Comparison of ENCODE assay signal across 8 cellular contexts in the genomic region with DNA sequence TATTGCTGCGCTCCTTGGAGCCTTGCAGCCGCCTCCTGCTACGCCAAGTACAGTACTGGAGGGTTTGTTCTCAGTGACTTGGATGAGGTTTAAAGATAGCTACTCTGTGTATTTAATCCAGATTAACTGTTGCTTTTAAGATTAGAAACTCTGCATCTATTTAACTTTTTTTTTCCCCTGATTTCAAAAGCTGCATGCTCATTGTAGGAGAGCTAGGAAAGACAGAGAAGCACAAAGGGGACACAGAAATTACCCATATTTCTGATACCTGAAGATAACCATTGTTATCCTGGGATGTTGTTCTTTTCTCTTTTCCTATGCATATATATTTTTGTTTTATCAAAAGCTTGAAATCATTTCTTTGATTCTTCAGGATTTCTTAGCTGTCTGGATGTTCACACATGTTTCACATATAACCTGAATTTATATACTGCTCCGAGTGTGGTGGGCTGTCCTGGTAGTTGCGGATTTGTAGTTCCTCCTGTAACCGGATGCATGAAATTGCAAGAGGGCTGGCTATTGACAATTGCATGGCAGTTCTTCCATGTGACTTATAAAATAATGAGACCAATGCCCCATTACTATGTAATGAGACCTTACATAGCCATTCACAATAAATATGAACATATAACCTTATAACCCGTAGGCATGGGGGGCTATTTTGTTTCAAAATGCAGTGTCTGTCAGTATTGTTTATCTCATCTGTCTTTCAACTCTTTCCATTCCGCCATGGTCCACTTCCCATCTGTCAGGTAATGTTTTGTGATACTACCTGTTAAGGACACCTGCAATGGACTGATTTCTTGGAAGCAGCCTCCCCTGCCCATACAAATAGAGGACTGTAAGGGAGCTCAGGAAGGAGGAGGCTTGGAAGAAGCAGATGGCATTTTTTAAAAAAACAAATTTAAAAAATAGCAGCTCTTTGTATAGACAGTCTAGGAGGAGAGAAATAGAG. TPM values are rescaled to one million over a fixed set of nuclear protein-coding genes. Genes with fewer than 3 reads are reported as not detected.
DNase-seq lines count a peak whose midpoint lies in the region; ATAC-seq and TF ChIP-seq lines count a peak whose summit lies in the region.

No MANE protein-coding gene starts in this region.

- no peaks in the 10 kb centered on the region for H3K27me3 ChIP-seq in Panc1 (ENCODE audit: control insufficient read depth, insufficient read depth, low read length)

- H3K4me3 ChIP-seq in Panc1 (ENCODE audit: low read depth in 2 of 2, low read length in 2 of 2) (peak overlapping the region; percentile 65 to 82), epithelial cell of esophagus (ENCODE audit: low read length) (peak overlapping the region; percentile 76)

- no peak for TF ChIP-seq CTCF in Panc1 (IDR thresholded peaks at IDR 0.05)
- TF ChIP-seq CTCF in epithelial cell of esophagus (IDR thresholded peaks at IDR 0.05; ENCODE audit: insufficient read depth, low read depth, low read length, missing control alignments), result no peak
- no peak for TF ChIP-seq CTCF in nephron (IDR thresholded peaks at IDR 0.05; ENCODE audit: unreplicated experiment in 3 of 3)
- no peak for TF ChIP-seq CTCF in GM10248 (IDR thresholded peaks at IDR 0.05; ENCODE audit: control extremely low read depth, extremely low read depth, low read depth, missing control alignments)

- in situ Hi-C loops in Panc1 (cut with HindIII; ENCODE audit: low pct_unique_long_range_greater_than_20kb, low sequenced_read_pairs), result no loop called here

- TSS peak; percentile 65 for BruUV-seq in Panc1 (replicated peaks; lab: Mats Ljungman, UMichigan)

- no peaks in the 10 kb centered on the region for H3K36me3 Mint-ChIP-seq in activated CD4-positive, alpha-beta T cell treated with anti-CD3 and anti-CD28 coated beads for 36 hours (ENCODE audit: low read depth)
- no peaks in the 10 kb centered on the region for H3K36me3 Mint-ChIP-seq in nephron (ENCODE audit: low read depth)

- peaks cover 17% of the 10 kb centered on the region for H3K4me1 Mint-ChIP-seq in activated CD4-positive, alpha-beta T cell treated with anti-CD3 and anti-CD28 coated beads for 36 hours
- peaks cover 21% of the 10 kb centered on the region for H3K4me1 Mint-ChIP-seq in nephron

- H3K27ac ChIP-seq in Panc1 (ENCODE audit: low read length), result peak overlapping the region; percentile 80

- no peak for DNase-seq in activated CD4-positive, alpha-beta T cell treated with anti-CD3 and anti-CD28 coated beads for 36 hours
- no peak for DNase-seq in activated CD4-positive, alpha-beta T cell treated with anti-CD3 and anti-CD28 coated beads, Interleukin-2, amount 50 U/mL, for 4 hours
- DNase-seq in Panc1 (ENCODE audit: low read depth, low spot score) (peak; percentile 10), epithelial cell of esophagus (ENCODE audit: low read depth) (no peak), GM10248 (ENCODE audit: extremely low spot score) (no peak)

- H3K27ac Mint-ChIP-seq in activated CD4-positive, alpha-beta T cell treated with anti-CD3 and anti-CD28 coated beads for 36 hours, result no peak overlapping the region
- peak overlapping the region; percentile 95 to 99 (median 97) for H3K27ac Mint-ChIP-seq in nephron

- POLR2A ChIA-PET in activated CD4-positive, alpha-beta T cell treated with anti-CD3 and anti-CD28 coated beads for 36 hours (lab: Charles Lee), result no interaction called here
- POLR2A ChIA-PET in Panc1 (lab: Charles Lee) (interaction anchor here (0.6 kb wide), 1 partner anchor 27 kb away, joined by 3 read pairs; no protein-coding TSS in a partner anchor), GM10248 (lab: Yijun Ruan, JAX) (no interaction called here)

- intact Hi-C loops in activated CD4-positive, alpha-beta T cell treated with anti-CD3 and anti-CD28 coated beads for 36 hours (cut with DNase I, micrococcal nuclease), result loop anchor here (1.0 to 10.0 kb wide), 4 partner anchors 59 to 319 kb away; a partner anchor contains a TSS
- intact Hi-C loops in Panc1 (cut with micrococcal nuclease; ENCODE audit: unreplicated experiment), result loop anchor here (2.0 kb wide), 1 partner anchor 79 kb away; no protein-coding TSS in a partner anchor

- no peaks in the 10 kb centered on the region for H3K9me3 ChIP-seq in Panc1 (ENCODE audit: control insufficient read depth, insufficient read depth, low read depth, low read length)

- peaks cover 23% of the 10 kb centered on the region for H3K4me1 ChIP-seq in Panc1 (ENCODE audit: control insufficient read depth, insufficient read depth, low read length)

- CTCF ChIA-PET in activated CD4-positive, alpha-beta T cell treated with anti-CD3 and anti-CD28 coated beads for 36 hours (lab: Charles Lee), result interaction anchor here (0.7 to 1.0 kb wide), 5 partner anchors 44 to 477 kb away, joined by 3 to 5 read pairs (median 3); no protein-coding TSS in a partner anchor
- CTCF ChIA-PET in Panc1 (lab: Charles Lee), result no interaction called here
- CTCF ChIA-PET in GM10248 (lab: Yijun Ruan, JAX), result interaction anchor here (0.9 to 2.1 kb wide), 6 partner anchors 8 to 295 kb away, joined by 3 to 8 read pairs (median 4); no protein-coding TSS in a partner anchor

- no peaks in the 10 kb centered on the region; the same call in 1 of the 2 replicates for H3K36me3 ChIP-seq in Panc1 (ENCODE audit: control insufficient read depth, insufficient read depth, low read length)

- peak overlapping the region; percentile 76 for H3K4me3 Mint-ChIP-seq in activated CD4-positive, alpha-beta T cell treated with anti-CD3 and anti-CD28 coated beads for 36 hours
- peak overlapping the region; percentile 92 to 98 (median 98) for H3K4me3 Mint-ChIP-seq in nephron

- H3K27me3 Mint-ChIP-seq in activated CD4-positive, alpha-beta T cell treated with anti-CD3 and anti-CD28 coated beads for 36 hours, result peaks cover 5% of the 10 kb centered on the region
- H3K27me3 Mint-ChIP-seq in nephron (ENCODE audit: low read depth), result peaks cover 5% of the 10 kb centered on the region

- no peaks in the 10 kb centered on the region for H3K9me3 Mint-ChIP-seq in activated CD4-positive, alpha-beta T cell treated with anti-CD3 and anti-CD28 coated beads for 36 hours (ENCODE audit: low read depth)
- no peaks in the 10 kb centered on the region for H3K9me3 Mint-ChIP-seq in nephron

- no peak for ATAC-seq in activated CD4-positive, alpha-beta T cell treated with anti-CD3 and anti-CD28 coated beads for 36 hours
- ATAC-seq in Panc1, result peak; percentile 76; the same call in 1 of the 2 replicates
- ATAC-seq in GM18498 (IDR thresholded peaks at IDR 0.05; ENCODE audit: unreplicated experiment), result no peak
- ATAC-seq in GM18858 (IDR thresholded peaks at IDR 0.05; ENCODE audit: unreplicated experiment), result no peak

RNA-seq across cellular contexts. Expression of a gene that starts 1.4 kb away (rescaled TPM):
- total RNA-seq in activated CD4-positive, alpha-beta T cell treated with anti-CD3 and anti-CD28 coated beads for 36 hours, result 1 to 10 TPM; 3.2 to 3.6 TPM
- 15.1 TPM for total RNA-seq in Panc1 (2021; ENCODE audit: unreplicated experiment)
- 5.9 TPM for polyA plus RNA-seq in Panc1 (2012; ENCODE audit: insufficient read length)
